Comparison of ENCODE assay signal across 9 cellular contexts in the genomic region with DNA sequence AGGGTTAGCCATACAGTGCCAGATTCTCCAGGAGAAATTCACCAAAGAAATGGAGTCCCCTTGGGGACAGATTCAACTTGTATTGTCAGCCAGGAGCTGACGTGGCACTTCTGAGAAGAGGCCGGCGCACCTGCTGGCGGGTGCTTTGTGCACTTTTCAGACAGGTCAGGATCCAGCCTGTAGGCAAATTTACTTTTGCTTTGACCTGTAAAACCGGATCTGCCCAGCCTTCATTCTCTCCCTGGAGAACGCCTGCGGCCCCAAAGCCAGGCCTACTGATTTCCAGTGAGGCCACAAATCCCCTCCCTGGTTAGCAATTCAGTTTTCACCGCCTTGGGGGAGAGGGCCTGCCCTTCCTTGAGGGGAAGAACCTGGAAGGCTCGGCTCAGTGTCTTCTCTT. TPM values are rescaled to one million over a fixed set of nuclear protein-coding genes. Genes with fewer than 3 reads are reported as not detected.
DNase-seq lines count a peak whose midpoint lies in the region; ATAC-seq and TF ChIP-seq lines count a peak whose summit lies in the region.
"Had no signal": no experiment of that assay in that cellular context is flagged by ENCODE, and none has a peak within 500 bp of the region (broad histone marks: within the 10 kb centered on the region; RNA-seq: fewer than 3 reads in every experiment).

No MANE protein-coding gene starts in this region.

- peaks cover 53% of the 10 kb centered on the region for H3K36me3 Mint-ChIP-seq in T-helper 1 cell treated with Interleukin-12 subunit alpha and Interleukin-12 subunit beta and Interleukin-4 antibody, amounts not matched to agents 30 μg/mL and 1 μg/mL, for 36 hours (ENCODE audit: low read depth)
- peaks cover 14 to 33% of the 10 kb centered on the region in 2 donors for H3K36me3 Mint-ChIP-seq in stimulated activated naive B cell treated with anti-CD40 and anti-IgM and Interleukin-4, amounts not matched to agents 10 μg/mL and 1 μg/mL and 100 μg/mL, for 72 hours

- H3K36me3 ChIP-seq in H7 (replicated peaks; ENCODE audit: control insufficient read depth, insufficient read depth, low read length): no peaks in the 10 kb centered on the region; the same call in 1 of the 2 replicates

- peak overlapping the region; percentile 36 for H3K27ac Mint-ChIP-seq in T-helper 1 cell treated with Interleukin-12 subunit alpha and Interleukin-12 subunit beta and Interleukin-4 antibody, amounts not matched to agents 30 μg/mL and 1 μg/mL, for 36 hours
- H3K27ac Mint-ChIP-seq in stimulated activated naive B cell treated with anti-CD40 and anti-IgM and Interleukin-4, amounts not matched to agents 10 μg/mL and 1 μg/mL and 100 μg/mL, for 72 hours: no peak overlapping the region

- DNase-seq in T-helper 1 cell (no peak), ecto neural progenitor cell (ENCODE audit: low spot score) (no peak), LoVo (ENCODE audit: low spot score) (no peak), H7 (no peak)
- no peak for DNase-seq in stimulated activated naive B cell treated with anti-CD40 and anti-IgM and Interleukin-4, amounts not matched to agents 10 μg/mL and 1 μg/mL and 100 μg/mL, for 72 hours
- DNase-seq: mesendoderm had no signal

- peak; percentile 62 for ATAC-seq in HG03135 (IDR thresholded peaks at IDR 0.05; ENCODE audit: unreplicated experiment)
- peak; percentile 34 to 45 for ATAC-seq in stimulated activated naive B cell treated with anti-CD40 and anti-IgM and Interleukin-4, amounts not matched to agents 10 μg/mL and 1 μg/mL and 100 μg/mL, for 72 hours (replicated peaks)

- H3K9me3 Mint-ChIP-seq in T-helper 1 cell treated with Interleukin-12 subunit alpha and Interleukin-12 subunit beta and Interleukin-4 antibody, amounts not matched to agents 30 μg/mL and 1 μg/mL, for 36 hours: no peaks in the 10 kb centered on the region
- H3K9me3 Mint-ChIP-seq in stimulated activated naive B cell treated with anti-CD40 and anti-IgM and Interleukin-4, amounts not matched to agents 10 μg/mL and 1 μg/mL and 100 μg/mL, for 72 hours: no peaks in the 10 kb centered on the region

- no peaks in the 10 kb centered on the region for H3K27me3 Mint-ChIP-seq in T-helper 1 cell treated with Interleukin-12 subunit alpha and Interleukin-12 subunit beta and Interleukin-4 antibody, amounts not matched to agents 30 μg/mL and 1 μg/mL, for 36 hours (ENCODE audit: low read depth)
- no peaks in the 10 kb centered on the region for H3K27me3 Mint-ChIP-seq in stimulated activated naive B cell treated with anti-CD40 and anti-IgM and Interleukin-4, amounts not matched to agents 10 μg/mL and 1 μg/mL and 100 μg/mL, for 72 hours

- H3K4me1 Mint-ChIP-seq in T-helper 1 cell treated with Interleukin-12 subunit alpha and Interleukin-12 subunit beta and Interleukin-4 antibody, amounts not matched to agents 30 μg/mL and 1 μg/mL, for 36 hours (ENCODE audit: low read depth): peaks cover 46% of the 10 kb centered on the region
- H3K4me1 Mint-ChIP-seq in stimulated activated naive B cell treated with anti-CD40 and anti-IgM and Interleukin-4, amounts not matched to agents 10 μg/mL and 1 μg/mL and 100 μg/mL, for 72 hours: peaks cover 12 to 24% of the 10 kb centered on the region in 2 donors

- H3K4me3 Mint-ChIP-seq in T-helper 1 cell treated with Interleukin-12 subunit alpha and Interleukin-12 subunit beta and Interleukin-4 antibody, amounts not matched to agents 30 μg/mL and 1 μg/mL, for 36 hours: no peak overlapping the region
- no peak overlapping the region for H3K4me3 Mint-ChIP-seq in stimulated activated naive B cell treated with anti-CD40 and anti-IgM and Interleukin-4, amounts not matched to agents 10 μg/mL and 1 μg/mL and 100 μg/mL, for 72 hours

- H3K27me3 ChIP-seq in H7 (ENCODE audit: control insufficient read depth, insufficient read depth, low read length): no peaks in the 10 kb centered on the region

- no peak overlapping the region for H3K4me3 ChIP-seq in H7 (ENCODE audit: insufficient read depth, low read depth, low read length)

- H3K27ac ChIP-seq in VCaP: peak overlapping the region; percentile 96

- TF ChIP-seq CTCF in VCaP (conservative IDR thresholded peaks at IDR 0.05): peak; percentile 33; the same call in 1 of the 2 replicates

RNA-seq across cellular contexts. Expression of gene P2RX4, which starts 17.4 kb away (rescaled TPM):
- total RNA-seq in H7 (2014; rRNA removed; shearing (Covaris generic)): 11.1 and 12.6 TPM in 2 replicates
